8 cellular contexts compared by ENCODE assay signal in genomic region chr11:125887373-125888324, GRCh38. TPM values are rescaled to one million over a fixed set of nuclear protein-coding genes. Genes with fewer than 3 reads are reported as not detected.
DNase-seq lines count a peak whose midpoint lies in the region; ATAC-seq and TF ChIP-seq lines count a peak whose summit lies in the region.

Gene HYLS1 (plus strand): TSS chr11:125887668. CDS start chr11:125899369, 11,701 bp downstream.

- H3K9ac ChIP-seq in GM23248, result peak within 1 kb of the TSS; percentile 85
- H3K9ac ChIP-seq in Karpas-422 (ENCODE audit: low read length), result peak within 1 kb of the TSS; percentile 76

- H3F3A ChIP-seq in GM23248 (ENCODE audit: insufficient read depth), result peaks cover 37% of the 10 kb centered on the region

- peaks cover 6% of the 10 kb centered on the region for H3K4me1 Mint-ChIP-seq in nephron
- peaks cover 36% of the 10 kb centered on the region for H3K4me1 Mint-ChIP-seq in stimulated activated naive CD8-positive, alpha-beta T cell treated with anti-CD3 and anti-CD28 coated beads, Interleukin-15, Interleukin-2, amounts not matched to agents 100 ng/mL and 50 ng/mL, for 24 hours (ENCODE audit: low read depth)

- TF ChIP-seq CTCF in RWPE2 (IDR thresholded peaks at IDR 0.05; ENCODE audit: poor library complexity, severe bottlenecking), result peak; percentile 32
- TF ChIP-seq CTCF in fibroblast of the aortic adventitia (IDR thresholded peaks at IDR 0.05; ENCODE audit: insufficient read depth, low read length), result peak; percentile 43
- peak in 1 of 3 experiments; percentile 17 for TF ChIP-seq CTCF in nephron (IDR thresholded peaks at IDR 0.05; ENCODE audit: unreplicated experiment in 3 of 3)

- H3K27me3 Mint-ChIP-seq in nephron (ENCODE audit: low read depth), result no peaks in the 10 kb centered on the region
- peaks cover 3% of the 10 kb centered on the region for H3K27me3 Mint-ChIP-seq in stimulated activated naive CD8-positive, alpha-beta T cell treated with anti-CD3 and anti-CD28 coated beads, Interleukin-15, Interleukin-2, amounts not matched to agents 100 ng/mL and 50 ng/mL, for 24 hours

- ATAC-seq in RWPE2 (ENCODE audit: low read depth), result peak; percentile 92

- H3K79me2 ChIP-seq in GM23248 (ENCODE audit: insufficient read depth) (peaks cover 37% of the 10 kb centered on the region), Karpas-422 (ENCODE audit: low read length) (no peaks in the 10 kb centered on the region; the same call in 1 of the 2 replicates)

- H3K9me3 Mint-ChIP-seq in nephron, result peaks cover 3% of the 10 kb centered on the region
- no peaks in the 10 kb centered on the region for H3K9me3 Mint-ChIP-seq in stimulated activated naive CD8-positive, alpha-beta T cell treated with anti-CD3 and anti-CD28 coated beads, Interleukin-15, Interleukin-2, amounts not matched to agents 100 ng/mL and 50 ng/mL, for 24 hours

- H3K27ac Mint-ChIP-seq in nephron, result peak within 1 kb of the TSS; percentile 74 to 91 (median 88)
- peak within 1 kb of the TSS; percentile 96 for H3K27ac Mint-ChIP-seq in stimulated activated naive CD8-positive, alpha-beta T cell treated with anti-CD3 and anti-CD28 coated beads, Interleukin-15, Interleukin-2, amounts not matched to agents 100 ng/mL and 50 ng/mL, for 24 hours

- H2AFZ ChIP-seq in GM23248, result peak within 1 kb of the TSS; percentile 84
- peak within 1 kb of the TSS; percentile 81 for H2AFZ ChIP-seq in Karpas-422 (ENCODE audit: low read length)

- in situ Hi-C loops in GM23248 (cut with MboI), result no loop called here

- 1% methylated on average over 59 to 86 of the region's 91 CpGs for WGBS in GM23248 (ENCODE audit: low coverage in 1 of 2, low lambda C conversion rate in 2 of 2, missing lambda C conversion rate in 2 of 2), 2 experiments

- H3K27ac ChIP-seq in GM23248 (peak within 1 kb of the TSS; percentile 78), Karpas-422 (ENCODE audit: low read length) (peak within 1 kb of the TSS; percentile 30; the same call in 1 of the 2 replicates), RWPE2 (ENCODE audit: poor library complexity, severe bottlenecking) (peak within 1 kb of the TSS; percentile 71)

- H3K4me3 Mint-ChIP-seq in nephron, result peak within 1 kb of the TSS; percentile 89 to 97 (median 94)
- peak within 1 kb of the TSS; percentile 84 for H3K4me3 Mint-ChIP-seq in stimulated activated naive CD8-positive, alpha-beta T cell treated with anti-CD3 and anti-CD28 coated beads, Interleukin-15, Interleukin-2, amounts not matched to agents 100 ng/mL and 50 ng/mL, for 24 hours

- H3K36me3 Mint-ChIP-seq in nephron (ENCODE audit: low read depth), result no peaks in the 10 kb centered on the region
- H3K36me3 Mint-ChIP-seq in stimulated activated naive CD8-positive, alpha-beta T cell treated with anti-CD3 and anti-CD28 coated beads, Interleukin-15, Interleukin-2, amounts not matched to agents 100 ng/mL and 50 ng/mL, for 24 hours (ENCODE audit: low read depth), result peaks cover 17% of the 10 kb centered on the region

- DNase-seq in EL (peak; percentile 97), GM23248 (peak; percentile 98), Karpas-422 (peak; percentile 93), RWPE2 (ENCODE audit: low spot score) (peak; percentile 90), fibroblast of the aortic adventitia (ENCODE audit: low read depth) (peak; percentile 97)
- DNase-seq in activated effector memory CD4-positive, alpha-beta T cell treated with anti-CD3 and anti-CD28 coated beads, Interleukin-2, amount 50 U/mL, for 16 hours, result peak; percentile 99

- no peaks in the 10 kb centered on the region for H3K27me3 ChIP-seq in GM23248 (replicated peaks; ENCODE audit: insufficient read depth)
- no peaks in the 10 kb centered on the region for H3K27me3 ChIP-seq in Karpas-422 (ENCODE audit: low read length)
- no peaks in the 10 kb centered on the region for H3K27me3 ChIP-seq in RWPE2 (ENCODE audit: insufficient read depth, poor library complexity, severe bottlenecking)

- H3K9me3 ChIP-seq in GM23248 (ENCODE audit: low read depth) (no peaks in the 10 kb centered on the region), Karpas-422 (ENCODE audit: low read length) (no peaks in the 10 kb centered on the region), RWPE2 (ENCODE audit: severe bottlenecking) (no peaks in the 10 kb centered on the region)

- H3K4me2 ChIP-seq in GM23248 (ENCODE audit: unreplicated experiment) (peak within 1 kb of the TSS; percentile 74), Karpas-422 (ENCODE audit: low read depth, low read length, poor library complexity, severe bottlenecking) (peak within 1 kb of the TSS; percentile 72)

- H3K9me2 ChIP-seq in GM23248 (ENCODE audit: insufficient read depth) (no peaks in the 10 kb centered on the region), Karpas-422 (replicated peaks; ENCODE audit: insufficient read depth, low read length) (no peaks in the 10 kb centered on the region)

- H3K4me1 ChIP-seq in GM23248 (ENCODE audit: insufficient read depth) (peaks cover 24% of the 10 kb centered on the region), Karpas-422 (ENCODE audit: low read length) (peaks cover 11% of the 10 kb centered on the region), RWPE2 (ENCODE audit: insufficient read depth, poor library complexity, severe bottlenecking) (peaks cover 29% of the 10 kb centered on the region)

- peaks cover 4% of the 10 kb centered on the region; the same call in 1 of the 2 replicates for H4K20me1 ChIP-seq in GM23248 (ENCODE audit: insufficient read depth)
- no peaks in the 10 kb centered on the region for H4K20me1 ChIP-seq in Karpas-422 (ENCODE audit: insufficient read depth, low read depth, low read length)

- H3K4me3 ChIP-seq in GM23248 (peak within 1 kb of the TSS; percentile 79), Karpas-422 (ENCODE audit: low read length) (peak within 1 kb of the TSS; percentile 69), RWPE2 (ENCODE audit: severe bottlenecking) (peak within 1 kb of the TSS; percentile 59), fibroblast of the aortic adventitia (ENCODE audit: low read depth, low read length) (peak within 1 kb of the TSS; percentile 89)

- H3K36me3 ChIP-seq in GM23248 (ENCODE audit: low read depth) (no peaks in the 10 kb centered on the region), Karpas-422 (ENCODE audit: insufficient read depth, low read length) (no peaks in the 10 kb centered on the region), RWPE2 (ENCODE audit: low read depth) (peaks cover 14% of the 10 kb centered on the region)

RNA-seq across cellular contexts. Expression of gene HYLS1, which starts in this region (rescaled TPM):
- 4.6 and 6.2 TPM in 2 replicates for total RNA-seq in GM23248 (2014; rRNA removed; shearing (Covaris generic))
- polyA plus RNA-seq in GM23248 (2016; fragmentation: Nextera tagmentation; extraction: Ambion mirVana), result 11.7 and 13.0 TPM in 2 replicates
- 4.6 and 4.8 TPM in 2 replicates for total RNA-seq in Karpas-422 (2014; rRNA removed; shearing (Covaris generic); ENCODE audit: low replicate concordance)
- total RNA-seq in fibroblast of the aortic adventitia (ENCODE audit: low replicate concordance), result 3.1 and 15.3 TPM in 2 replicates

Comparison
In these comparisons a context has a peak if more than half of its experiments do, and no peak if none do; other contexts are left out.
1. Peak in every context shown above with its lines: DNase-seq, ATAC-seq, H3K4me3 ChIP-seq and H3K27ac ChIP-seq.